ENCODE assay signal across 9 cellular contexts in the genomic region with DNA sequence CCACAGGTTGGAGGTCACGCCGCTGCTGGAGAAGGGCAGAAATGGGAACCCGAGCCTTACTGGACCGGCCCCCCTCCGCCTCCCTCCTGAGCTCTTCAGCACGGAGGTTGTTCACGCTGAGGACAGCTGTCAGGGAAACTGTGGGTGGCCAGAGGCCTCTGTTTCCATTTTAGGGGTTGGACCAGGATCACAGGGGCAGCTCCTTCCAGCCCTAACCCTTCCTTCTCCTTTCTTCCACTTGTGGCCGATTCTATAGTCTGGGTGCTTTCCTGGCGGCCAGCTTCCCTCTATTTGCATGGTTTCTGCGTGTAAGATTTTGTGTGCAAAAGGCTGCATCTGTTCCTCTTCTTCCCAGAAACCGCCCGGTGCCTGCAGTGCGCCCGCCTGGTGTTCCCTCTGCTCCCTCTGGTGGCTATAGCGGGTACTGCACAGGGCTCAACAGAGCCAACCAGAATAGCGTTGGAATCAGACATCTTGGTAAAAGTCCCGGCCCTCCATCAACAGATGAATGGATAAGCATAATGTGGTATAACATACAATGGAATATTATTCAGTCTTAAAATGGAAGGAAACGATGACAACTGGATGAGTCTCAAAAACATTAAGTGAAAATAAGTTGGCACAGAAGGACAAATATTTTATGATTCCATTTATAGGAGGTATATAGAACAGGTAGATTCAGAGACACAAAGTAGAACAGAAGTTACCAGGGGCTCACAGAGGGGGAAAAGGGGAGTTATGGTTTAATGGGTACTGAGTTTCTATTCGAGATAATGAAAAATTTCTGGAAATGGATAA. TPM values are rescaled to one million over a fixed set of nuclear protein-coding genes. Genes with fewer than 3 reads are reported as not detected.
DNase-seq lines count a peak whose midpoint lies in the region; ATAC-seq and TF ChIP-seq lines count a peak whose summit lies in the region.
"Had no signal": no experiment of that assay in that cellular context is flagged by ENCODE, and none has a peak within 500 bp of the region (broad histone marks: within the 10 kb centered on the region; RNA-seq: fewer than 3 reads in every experiment).

No MANE protein-coding gene starts in this region.

- H3K27ac Mint-ChIP-seq in dendritic cell treated with granulocyte-macrophage colony-stimulating factor and Interleukin-4, amounts not matched to agents 40 ng/mL and 50 ng/mL, for 4 days = peak overlapping the region; percentile 71
- H3K27ac Mint-ChIP-seq: activated naive CD8-positive, alpha-beta T cell had no signal

- peaks cover 13% of the 10 kb centered on the region for H3K4me1 Mint-ChIP-seq in dendritic cell treated with granulocyte-macrophage colony-stimulating factor and Interleukin-4, amounts not matched to agents 40 ng/mL and 50 ng/mL, for 4 days (ENCODE audit: low read depth)

- intact Hi-C loops in dendritic cell treated with granulocyte-macrophage colony-stimulating factor and Interleukin-4, amounts not matched to agents 40 ng/mL and 50 ng/mL, for 4 days (cut with micrococcal nuclease) = loop anchor here (1.0 kb wide), 1 partner anchor 118 kb away; no protein-coding TSS in a partner anchor
- intact Hi-C loops in lower leg skin (cut with DNase I; ENCODE audit: low total_unique reads) = loop anchor here (2.0 kb wide), 1 partner anchor 117 kb away; no protein-coding TSS in a partner anchor

- no peak overlapping the region for H3K27ac ChIP-seq in HEK293 (ENCODE audit: extremely low read depth, low read depth, low read length)

- no peaks in the 10 kb centered on the region for H3K36me3 Mint-ChIP-seq in dendritic cell treated with granulocyte-macrophage colony-stimulating factor and Interleukin-4, amounts not matched to agents 40 ng/mL and 50 ng/mL, for 4 days (ENCODE audit: low read depth)
- H3K36me3 Mint-ChIP-seq: activated naive CD8-positive, alpha-beta T cell had no signal

- no peaks in the 10 kb centered on the region for H3K9me3 Mint-ChIP-seq in dendritic cell treated with granulocyte-macrophage colony-stimulating factor and Interleukin-4, amounts not matched to agents 40 ng/mL and 50 ng/mL, for 4 days

- CTCF ChIA-PET in HEK293 (lab: Yijun Ruan, JAX) = interaction anchor here (0.6 to 8.6 kb wide), 44 partner anchors 10 to 649 kb away, joined by 3 to 450 read pairs (median 4); no protein-coding TSS in a partner anchor

- 11 to 15% methylated on average over 19 of the region's 19 CpGs for WGBS in lower leg skin, 2 donors

- POLR2A ChIA-PET in HEK293 (lab: Yijun Ruan, JAX) = interaction anchor here (0.6 to 0.7 kb wide), 3 partner anchors 49 to 175 kb away, joined by 3 to 5 read pairs (median 3); no protein-coding TSS in a partner anchor

- peak; percentile 74 for TF ChIP-seq CTCF in HEK293 (tag by site-specific recombination; IDR thresholded peaks at IDR 0.05)
- TF ChIP-seq CTCF in lower leg skin (IDR thresholded peaks at IDR 0.05) = peak; percentile 48 to 99 (median 85)

- H3K4me1 ChIP-seq in HEK293 (ENCODE audit: control insufficient read depth, insufficient read depth, low read length) = no peaks in the 10 kb centered on the region; the same call in 1 of the 2 replicates

- no peak for TF ChIP-seq POLR2A in lower leg skin (IDR thresholded peaks at IDR 0.05)

- ATAC-seq in HG03039 (IDR thresholded peaks at IDR 0.05; ENCODE audit: unreplicated experiment) = no peak

- DNase-seq in COLO829 (ENCODE audit: low spot score) = peak; percentile 85
- peak; percentile 75 for DNase-seq in NCI-H69 (lab: John Stamatoyannopoulos, UW)
- peak; percentile 85 for DNase-seq in activated CD4-positive, alpha-beta T cell treated with anti-CD3 and anti-CD28 coated beads, Interleukin-2, amount 50 U/mL, for 1 hour
- DNase-seq in lower leg skin (ENCODE audit: low spot score in 2 of 2) = peak; percentile 89 to 98
- peak; percentile 70 to 84 (median 80) for DNase-seq in stimulated activated CD4-positive, alpha-beta T cell treated with anti-CD3 and anti-CD28 coated beads, TNF-alpha, amount 100 ng/mL, for 4 hours (ENCODE audit: low read depth in 3 of 3)

- no peaks in the 10 kb centered on the region for H3K36me3 ChIP-seq in HEK293 (ENCODE audit: control insufficient read depth in 2 of 2, insufficient read depth in 1 of 2, low read length in 2 of 2)

- H3K4me3 ChIP-seq in HEK293 (ENCODE audit: low read depth, low read length) (no peak overlapping the region), lower leg skin (ENCODE audit: low read depth, poor library complexity, severe bottlenecking) (no peak overlapping the region)

- peak overlapping the region; percentile 64 for H3K4me3 Mint-ChIP-seq in dendritic cell treated with granulocyte-macrophage colony-stimulating factor and Interleukin-4, amounts not matched to agents 40 ng/mL and 50 ng/mL, for 4 days
- H3K4me3 Mint-ChIP-seq: activated naive CD8-positive, alpha-beta T cell had no signal

- H3K9me3 ChIP-seq in HEK293 (ENCODE audit: control insufficient read depth, insufficient read depth, low read depth, low read length) = no peaks in the 10 kb centered on the region

- H3K27me3 Mint-ChIP-seq in dendritic cell treated with granulocyte-macrophage colony-stimulating factor and Interleukin-4, amounts not matched to agents 40 ng/mL and 50 ng/mL, for 4 days = peaks cover 13% of the 10 kb centered on the region

TF ChIP-seq in HEK293, 187 proteins besides CTCF, POLR2A, EP300 and RAD21:
- TF ChIP-seq OVOL3 (tag by site-specific recombination; IDR thresholded peaks at IDR 0.05) = no peak
- 0 out of 2 replicates have a peak, but pooled peaks have one; percentile 33 for TF ChIP-seq ZSCAN30 (tag by site-specific recombination; IDR thresholded peaks at IDR 0.05)
- peak; percentile 49; the same call in 1 of the 2 replicates for TF ChIP-seq ZBTB8A (tag by site-specific recombination; IDR thresholded peaks at IDR 0.05)
- peak; percentile 57 for TF ChIP-seq SCRT2 (tag by site-specific recombination; IDR thresholded peaks at IDR 0.05)
- TF ChIP-seq, protein P1, sequence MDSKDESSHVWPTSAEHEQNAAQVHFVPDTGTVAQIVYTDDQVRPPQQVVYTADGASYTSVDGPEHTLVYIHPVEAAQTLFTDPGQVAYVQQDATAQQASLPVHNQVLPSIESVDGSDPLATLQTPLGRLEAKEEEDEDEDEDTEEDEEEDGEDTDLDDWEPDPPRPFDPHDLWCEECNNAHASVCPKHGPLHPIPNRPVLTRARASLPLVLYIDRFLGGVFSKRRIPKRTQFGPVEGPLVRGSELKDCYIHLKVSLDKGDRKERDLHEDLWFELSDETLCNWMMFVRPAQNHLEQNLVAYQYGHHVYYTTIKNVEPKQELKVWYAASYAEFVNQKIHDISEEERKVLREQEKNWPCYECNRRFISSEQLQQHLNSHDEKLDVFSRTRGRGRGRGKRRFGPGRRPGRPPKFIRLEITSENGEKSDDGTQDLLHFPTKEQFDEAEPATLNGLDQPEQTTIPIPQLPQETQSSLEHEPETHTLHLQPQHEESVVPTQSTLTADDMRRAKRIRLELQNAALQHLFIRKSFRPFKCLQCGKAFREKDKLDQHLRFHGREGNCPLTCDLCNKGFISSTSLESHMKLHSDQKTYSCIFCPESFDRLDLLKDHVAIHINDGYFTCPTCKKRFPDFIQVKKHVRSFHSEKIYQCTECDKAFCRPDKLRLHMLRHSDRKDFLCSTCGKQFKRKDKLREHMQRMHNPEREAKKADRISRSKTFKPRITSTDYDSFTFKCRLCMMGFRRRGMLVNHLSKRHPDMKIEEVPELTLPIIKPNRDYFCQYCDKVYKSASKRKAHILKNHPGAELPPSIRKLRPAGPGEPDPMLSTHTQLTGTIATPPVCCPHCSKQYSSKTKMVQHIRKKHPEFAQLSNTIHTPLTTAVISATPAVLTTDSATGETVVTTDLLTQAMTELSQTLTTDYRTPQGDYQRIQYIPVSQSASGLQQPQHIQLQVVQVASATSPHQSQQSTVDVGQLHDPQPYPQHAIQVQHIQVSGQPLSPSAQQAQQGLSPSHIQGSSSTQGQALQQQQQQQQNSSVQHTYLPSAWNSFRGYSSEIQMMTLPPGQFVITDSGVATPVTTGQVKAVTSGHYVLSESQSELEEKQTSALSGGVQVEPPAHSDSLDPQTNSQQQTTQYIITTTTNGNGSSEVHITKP (tag by site-specific recombination; IDR thresholded peaks at IDR 0.05) = peak; percentile 74
- TF ChIP-seq ZNF654 (tag by site-specific recombination; IDR thresholded peaks at IDR 0.05; ENCODE audit: low read depth) = peak; percentile 76
- TF ChIP-seq ZNF837 (tag by site-specific recombination; IDR thresholded peaks at IDR 0.05) = no peak
- TF ChIP-seq ZIC2 (tag by site-specific recombination; IDR thresholded peaks at IDR 0.05) = peak; percentile 62

RNA-seq across cellular contexts. Expression of a gene that starts 8.4 kb away (rescaled TPM):
- not detected for total RNA-seq in lower leg skin

RNA-seq across cellular contexts. Expression of a gene that starts 39.3 kb away (rescaled TPM):
- not detected for total RNA-seq in lower leg skin
